ENCODE assay signal across 17 cellular contexts in the genomic region with DNA sequence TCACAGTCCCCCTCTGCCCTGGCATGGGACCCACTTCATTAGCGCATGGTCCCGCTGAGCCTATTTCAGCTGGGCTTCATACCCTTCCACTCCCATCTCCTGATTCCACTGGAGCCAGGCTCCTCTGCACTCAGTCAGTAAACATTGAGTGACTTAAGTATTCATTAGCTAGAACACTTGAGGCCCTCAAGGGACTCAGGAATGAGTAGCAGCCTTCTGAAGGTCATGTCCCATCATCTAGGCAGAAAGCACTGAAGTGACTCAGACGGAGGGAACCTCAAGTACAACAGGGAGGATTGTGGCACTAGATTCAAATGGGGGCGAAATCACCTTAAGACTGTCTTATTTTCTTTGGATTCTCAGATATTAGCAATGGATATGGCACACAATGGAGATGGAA.
DNase-seq lines count a peak whose midpoint lies in the region; ATAC-seq and TF ChIP-seq lines count a peak whose summit lies in the region.
"Had no signal": no experiment of that assay in that cellular context is flagged by ENCODE, and none has a peak within 500 bp of the region (broad histone marks: within the 10 kb centered on the region; RNA-seq: fewer than 3 reads in every experiment).

No MANE protein-coding gene starts in this region.

- peak; percentile 6 for DNase-seq in MV-4-11 (lab: John Stamatoyannopoulos, UW)
- no peak for DNase-seq in left lung
- no peak for DNase-seq in effector CD4-positive, alpha-beta T cell
- DNase-seq in NOMO-1 treated with dmso at 0.1 percent for 144 hours (lab: John Stamatoyannopoulos, UW; ENCODE audit: unreplicated experiment): no peak
- DNase-seq in NCI-H2171 (lab: John Stamatoyannopoulos, UW): no peak
- DNase-seq in left ventricle myocardium superior: no peak
- DNase-seq: activated naive CD8-positive, alpha-beta T cell treated with anti-CD3 and anti-CD28 coated beads, Interleukin-2, amount 10 ng/mL, durations not matched to agents 7 days and 5 days; erythroblast; KBM-7; NCI-H1436; NCI-H226; SHP77 treated with DMSO at 0.1 percent for 48 hours; T-helper 17 cell had no signal

- H3K36me3 ChIP-seq in BLaER1 (no peaks in the 10 kb centered on the region), left lung (no peaks in the 10 kb centered on the region)
- H3K36me3 ChIP-seq: breast epithelium had no signal

- H3K4me1 ChIP-seq in BLaER1: peaks cover 31% of the 10 kb centered on the region
- H3K4me1 ChIP-seq in left lung: peaks cover 13 to 24% of the 10 kb centered on the region in 2 donors

- TF ChIP-seq CTCF in left lung (IDR thresholded peaks at IDR 0.05): no peak

- no peak overlapping the region for H3K4me3 ChIP-seq in BLaER1
- H3K4me3 ChIP-seq in left lung: no peak overlapping the region
- H3K4me3 ChIP-seq: breast epithelium had no signal

- intact Hi-C loops in left lung (cut with DNase I) (no loop called here), left ventricle myocardium superior (cut with micrococcal nuclease) (no loop called here)

- H3K27me3 ChIP-seq in BLaER1 (no peaks in the 10 kb centered on the region), left lung (no peaks in the 10 kb centered on the region)
- H3K27me3 ChIP-seq: breast epithelium had no signal

- H3K4me2 ChIP-seq in BLaER1: peak overlapping the region; percentile 52

- H3K9me3 ChIP-seq in BLaER1 (no peaks in the 10 kb centered on the region), left lung (no peaks in the 10 kb centered on the region)
- H3K9me3 ChIP-seq: breast epithelium had no signal

- H4K20me1 ChIP-seq in BLaER1: no peaks in the 10 kb centered on the region

- peak; percentile 6 for ATAC-seq in GM21723 (IDR thresholded peaks at IDR 0.05; ENCODE audit: unreplicated experiment)
- ATAC-seq in left lung: peak; percentile 66
- no peak for ATAC-seq in left ventricle myocardium superior
- ATAC-seq: HCT116 had no signal

- H3K9ac ChIP-seq in BLaER1: no peak overlapping the region; the same call in 1 of the 2 replicates

- H3K27ac ChIP-seq in BLaER1 (no peak overlapping the region), left lung (no peak overlapping the region)
- H3K27ac ChIP-seq: breast epithelium had no signal
